ENCODE assay signal across 21 cellular contexts in the genomic region with DNA sequence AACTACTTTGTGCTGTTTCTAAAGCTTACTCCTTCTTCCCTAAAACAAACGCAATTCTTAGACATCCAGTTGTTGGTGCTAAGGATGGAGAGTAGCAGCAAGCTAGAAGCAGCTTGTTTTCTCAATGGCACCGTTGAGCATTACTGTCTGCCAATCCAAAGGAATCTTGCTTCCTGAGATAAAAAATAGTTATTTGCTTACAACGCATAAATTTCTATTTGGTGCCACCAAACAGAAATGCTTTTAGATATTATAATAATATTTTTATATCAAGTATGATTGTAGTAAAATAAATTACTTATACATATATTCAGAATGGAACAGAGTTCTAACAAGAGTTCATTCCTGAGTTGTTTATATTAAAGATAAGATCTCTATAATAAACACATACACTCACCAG.
"Had no signal": no experiment of that assay in that cellular context is flagged by ENCODE, and none has a peak within 500 bp of the region (broad histone marks: within the 10 kb centered on the region; RNA-seq: fewer than 3 reads in every experiment).

No MANE protein-coding gene starts in this region.

- H3K4me3 ChIP-seq: MG63, SJSA1, SK-N-MC had no signal

- H3K27me3 ChIP-seq: MG63, SJSA1 had no signal

- DNase-seq: IMR-90, Karpas-422, KG1, MG63, NCI-H1092, NCI-H1105 treated with DMSO at 0.1 percent for 48 hours, NCI-H1417 treated with DMSO at 0.1 percent for 48 hours, NCI-H146, NCI-H1694 treated with DMSO at 0.1 percent for 48 hours, NCI-H1930, NCI-H2081, NCI-H2107, NCI-H2227 treated with DMSO at 0.1 percent for 48 hours, NCI-H524, NCI-H526 treated with DMSO at 0.1 percent for 48 hours, NCI-H748 treated with DMSO at 0.1 percent for 48 hours, Right ventricle myocardium superior, RPMI8226, SIG-M5 had no signal

- H3K36me3 ChIP-seq: MG63, SJSA1 had no signal

- H3K4me1 ChIP-seq: SJSA1 had no signal

- H3K27ac ChIP-seq: SJSA1, SK-N-MC had no signal

- H3K9me3 ChIP-seq: MG63 had no signal
